ENCODE assay signal across 10 cellular contexts in the genomic region with DNA sequence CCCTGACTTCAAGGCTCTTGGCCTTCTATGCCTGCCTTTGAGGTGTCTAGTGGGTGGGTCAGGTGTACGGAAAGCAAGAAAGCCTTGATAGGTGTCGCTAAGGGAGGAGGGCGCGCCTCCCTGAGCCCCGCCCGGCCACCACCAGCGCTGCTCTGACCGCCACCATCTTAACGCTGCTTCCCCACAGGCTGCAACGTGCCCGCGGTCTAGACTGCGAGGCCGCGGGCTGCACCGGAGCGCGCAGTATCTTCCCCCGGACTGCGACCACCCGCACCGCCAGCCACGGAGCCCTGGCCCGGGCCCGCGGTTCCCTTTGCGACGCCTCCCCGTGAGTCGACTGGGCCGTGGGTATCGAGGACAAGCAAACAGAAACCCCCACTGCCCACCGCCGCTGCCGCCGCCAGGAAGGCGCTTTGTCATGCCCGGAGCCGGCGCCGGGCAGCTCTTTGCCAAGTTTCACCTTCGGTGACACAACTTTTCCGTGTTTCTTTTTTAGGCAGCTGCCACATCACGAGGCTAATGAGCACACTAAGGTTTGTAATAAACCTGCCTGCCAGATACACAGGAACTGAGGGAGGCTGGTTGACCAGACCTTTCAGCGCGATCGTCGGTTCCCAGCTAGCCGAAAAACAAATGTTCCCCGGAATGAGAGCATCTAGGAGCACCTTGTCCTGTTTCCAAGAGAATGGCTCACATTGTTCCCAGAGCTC.
DNase-seq lines count a peak whose midpoint lies in the region; ATAC-seq, FAIRE-seq and TF ChIP-seq lines count a peak whose summit lies in the region.
"Had no signal": no experiment of that assay in that cellular context is flagged by ENCODE, and none has a peak within 500 bp of the region (broad histone marks: within the 10 kb centered on the region; RNA-seq: fewer than 3 reads in every experiment).

No MANE protein-coding gene starts in this region.

- DNase-seq in A549 (ENCODE audit: low read depth in 1 of 2, low spot score in 1 of 2) (no peak), LoVo (ENCODE audit: low spot score) (no peak), foreskin fibroblast (no peak)
- DNase-seq in activated CD4-positive, CD25-positive, alpha-beta regulatory T cell (lab: John Stamatoyannopoulos, UW) = no peak
- DNase-seq in activated CD4-positive, alpha-beta T cell treated with anti-CD3 and anti-CD28 coated beads for 4 hours = no peak
- DNase-seq: NCI-H2081 treated with DMSO at 0.1 percent for 48 hours had no signal

- H3K4me1 ChIP-seq in A549 (no peaks in the 10 kb centered on the region), ectodermal cell (ENCODE audit: control insufficient read depth, insufficient read depth, low read length) (no peaks in the 10 kb centered on the region), mucosa of stomach (ENCODE audit: control insufficient read depth, insufficient read depth, low read length) (no peaks in the 10 kb centered on the region)

- H3K9me3 ChIP-seq in A549 = no peaks in the 10 kb centered on the region
- no peaks in the 10 kb centered on the region for H3K9me3 ChIP-seq in ectodermal cell (ENCODE audit: control insufficient read depth, low read length)
- H3K9me3 ChIP-seq in mucosa of stomach (ENCODE audit: control insufficient read depth, low read length) = no peaks in the 10 kb centered on the region

- no peak for FAIRE-seq in A549 (lab: Jason Lieb, UNC)
- FAIRE-seq: G401.6 had no signal

- no peak for TF ChIP-seq RAD21 in A549 (conservative IDR thresholded peaks at IDR 0.05 in 1 of 2, IDR thresholded peaks at IDR 0.05 in 1 of 2)

- H3K27ac ChIP-seq in A549 = no peak overlapping the region
- no peak overlapping the region for H3K27ac ChIP-seq in ectodermal cell (ENCODE audit: insufficient read depth, low read depth, low read length, poor library complexity, severe bottlenecking)

- H3K27me3 ChIP-seq in ectodermal cell (ENCODE audit: control insufficient read depth, insufficient read depth, low read length, poor library complexity, severe bottlenecking) (peaks cover 53% of the 10 kb centered on the region), mucosa of stomach (ENCODE audit: control insufficient read depth, insufficient read depth, low read length) (no peaks in the 10 kb centered on the region)

- no peak for TF ChIP-seq POLR2A in A549 (IDR thresholded peaks at IDR 0.05; ENCODE audit: low read length)

- CTCF ChIA-PET in A549 (lab: Yijun Ruan, JAX) = no interaction called here

- H3K36me3 ChIP-seq in ectodermal cell (ENCODE audit: control insufficient read depth, insufficient read depth, low read length) = no peaks in the 10 kb centered on the region
- no peaks in the 10 kb centered on the region for H3K36me3 ChIP-seq in mucosa of stomach (ENCODE audit: control insufficient read depth, insufficient read depth, low read length)

- peak overlapping the region; percentile 61 for H3K4me2 ChIP-seq in A549

- peak overlapping the region; percentile 64 for H3K9ac ChIP-seq in mucosa of stomach (ENCODE audit: low read length)

- WGBS in A549 (ENCODE audit: missing lambda C conversion rate) = 5% methylated on average over 14 of the region's 50 CpGs
- WGBS in ectodermal cell, 2 experiments = 50% methylated on average over 50 of the region's 50 CpGs

- H3K4me3 ChIP-seq in A549 (peak overlapping the region; percentile 29; the same call in 1 of the 3 replicates), ectodermal cell (ENCODE audit: insufficient read depth, low read depth, low read length) (peak overlapping the region; percentile 13), mucosa of stomach (ENCODE audit: low read length) (no peak overlapping the region), foreskin fibroblast (ENCODE audit: low read depth in 1 of 2, low read length in 2 of 2) (peak overlapping the region in 1 of 2 donors; percentile 39)

- TF ChIP-seq CTCF in A549 (IDR thresholded peaks at IDR 0.05) (no peak), foreskin fibroblast (IDR thresholded peaks at IDR 0.05; ENCODE audit: low read depth, low read length) (no peak)

- ATAC-seq in A549 (peak; percentile 34 to 59; a peak in 4 of 6 replicates), HG03520 (IDR thresholded peaks at IDR 0.05; ENCODE audit: unreplicated experiment) (peak; percentile 45)

- POLR2A ChIA-PET in A549 (lab: Yijun Ruan, JAX) = no interaction called here

- no peak for TF ChIP-seq EP300 in A549 (IDR thresholded peaks at IDR 0.05)

TF ChIP-seq in A549, 52 proteins besides CTCF, POLR2A, EP300 and RAD21:
- TF ChIP-seq EHMT2 (IDR thresholded peaks at IDR 0.05; ENCODE audit: low read depth) (no peak), ZC3H11A (IDR thresholded peaks at IDR 0.05) (no peak), REST (IDR thresholded peaks at IDR 0.05) (no peak), FOSL2 (IDR thresholded peaks at IDR 0.05) (no peak), FOSL2 (CRISPR knock-in tag; IDR thresholded peaks at IDR 0.05) (no peak), NFE2L2 (conservative IDR thresholded peaks at IDR 0.05; ENCODE audit: low read length) (no peak), RARB (CRISPR knock-in tag; IDR thresholded peaks at IDR 0.05) (no peak), PBX3 (IDR thresholded peaks at IDR 0.05) (no peak), KDM5A (IDR thresholded peaks at IDR 0.05) (no peak), ZFP36 (IDR thresholded peaks at IDR 0.05; ENCODE audit: borderline replicate concordance, partially characterized antibody) (no peak), MAZ (IDR thresholded peaks at IDR 0.05; ENCODE audit: borderline replicate concordance, low read depth, low read length) (no peak), MAFK (IDR thresholded peaks at IDR 0.05; ENCODE audit: partially characterized antibody) (no peak)
- TF ChIP-seq, protein P1, sequence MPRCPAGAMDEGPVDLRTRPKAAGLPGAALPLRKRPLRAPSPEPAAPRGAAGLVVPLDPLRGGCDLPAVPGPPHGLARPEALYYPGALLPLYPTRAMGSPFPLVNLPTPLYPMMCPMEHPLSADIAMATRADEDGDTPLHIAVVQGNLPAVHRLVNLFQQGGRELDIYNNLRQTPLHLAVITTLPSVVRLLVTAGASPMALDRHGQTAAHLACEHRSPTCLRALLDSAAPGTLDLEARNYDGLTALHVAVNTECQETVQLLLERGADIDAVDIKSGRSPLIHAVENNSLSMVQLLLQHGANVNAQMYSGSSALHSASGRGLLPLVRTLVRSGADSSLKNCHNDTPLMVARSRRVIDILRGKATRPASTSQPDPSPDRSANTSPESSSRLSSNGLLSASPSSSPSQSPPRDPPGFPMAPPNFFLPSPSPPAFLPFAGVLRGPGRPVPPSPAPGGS (IDR thresholded peaks at IDR 0.05) = no peak
- TF ChIP-seq, protein P2, sequence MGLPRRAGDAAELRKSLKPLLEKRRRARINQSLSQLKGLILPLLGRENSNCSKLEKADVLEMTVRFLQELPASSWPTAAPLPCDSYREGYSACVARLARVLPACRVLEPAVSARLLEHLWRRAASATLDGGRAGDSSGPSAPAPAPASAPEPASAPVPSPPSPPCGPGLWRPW (IDR thresholded peaks at IDR 0.05) = no peak
